ENCODE assay signal across 15 cellular contexts in genomic region chr7:1719913-1720312, GRCh38. TPM values are rescaled to one million over a fixed set of nuclear protein-coding genes. Genes with fewer than 3 reads are reported as not detected.
DNase-seq lines count a peak whose midpoint lies in the region; ATAC-seq and TF ChIP-seq lines count a peak whose summit lies in the region.
"Had no signal": no experiment of that assay in that cellular context is flagged by ENCODE, and none has a peak within 500 bp of the region (broad histone marks: within the 10 kb centered on the region; RNA-seq: fewer than 3 reads in every experiment).

No MANE protein-coding gene starts in this region.

- POLR2A ChIA-PET in HEK293T (lab: Yijun Ruan, JAX) = no interaction called here

- H3K4me1 ChIP-seq in left ventricle myocardium inferior = peaks cover 57% of the 10 kb centered on the region
- H3K4me1 ChIP-seq in psoas muscle = no peaks in the 10 kb centered on the region
- H3K4me1 ChIP-seq: SJSA1 had no signal

- H3K27me3 ChIP-seq in WERI-Rb-1 (ENCODE audit: insufficient read depth, low read depth, severe bottlenecking) (no peaks in the 10 kb centered on the region), left ventricle myocardium inferior (ENCODE audit: low read depth) (no peaks in the 10 kb centered on the region), psoas muscle (ENCODE audit: insufficient read depth in 3 of 3, low read length in 2 of 3) (no peaks in the 10 kb centered on the region)
- H3K27me3 ChIP-seq: BLaER1, SJSA1 had no signal

- in situ Hi-C loops in GM13976 (cut with MboI; ENCODE audit: low sequenced_read_pairs, unreplicated experiment) = no loop called here

- intact Hi-C loops in left ventricle myocardium inferior (cut with micrococcal nuclease) (no loop called here), psoas muscle (cut with DNase I) (no loop called here)

- peaks cover 54% of the 10 kb centered on the region for H3K36me3 ChIP-seq in WERI-Rb-1
- H3K36me3 ChIP-seq in left ventricle myocardium inferior = no peaks in the 10 kb centered on the region
- no peaks in the 10 kb centered on the region for H3K36me3 ChIP-seq in psoas muscle (ENCODE audit: insufficient read depth in 1 of 2, low read depth in 1 of 2)
- H3K36me3 ChIP-seq: SJSA1 had no signal

- CTCF ChIA-PET in HEK293T (lab: Yijun Ruan, JAX) = no interaction called here

- 20 to 28% (median 24%) methylated on average over 7 of the region's 7 CpGs for WGBS in psoas muscle, 3 donors

- ATAC-seq in psoas muscle = peak in 3 of 4 donors; percentile 11 to 24 (median 19)
- ATAC-seq in HG02642 (IDR thresholded peaks at IDR 0.05; ENCODE audit: poor library complexity, unreplicated experiment) = no peak

- DNase-seq in NCI-H1694 treated with DMSO at 0.1 percent for 48 hours (lab: John Stamatoyannopoulos, UW) = peak; percentile 76
- DNase-seq in WERI-Rb-1 = no peak
- DNase-seq in left ventricle myocardium inferior = no peak
- no peak for DNase-seq in psoas muscle
- DNase-seq in GM13976 (ENCODE audit: low spot score) = no peak
- no peak for DNase-seq in HEK293T (ENCODE audit: extremely low spot score)
- DNase-seq: ACHN; CD4-positive, alpha-beta T cell; Kasumi-1; NCI-H187; NK-92 treated with Interleukin-12 subunit alpha and Interleukin-12 subunit beta, amount 100 ng/mL, for 24 hours had no signal

- TF ChIP-seq CTCF in WERI-Rb-1 (IDR thresholded peaks at IDR 0.05; ENCODE audit: low read depth, low read length) = no peak
- TF ChIP-seq CTCF in left ventricle myocardium inferior (IDR thresholded peaks at IDR 0.05; ENCODE audit: borderline replicate concordance) = no peak
- no peak for TF ChIP-seq CTCF in psoas muscle (IDR thresholded peaks at IDR 0.05)
- no peak for TF ChIP-seq CTCF in GM13976 (IDR thresholded peaks at IDR 0.05; ENCODE audit: borderline replicate concordance, control extremely low read depth, extremely low read depth, insufficient read depth, missing control alignments)

- H3K9me3 ChIP-seq in WERI-Rb-1 (ENCODE audit: severe bottlenecking) (peaks cover 2% of the 10 kb centered on the region), left ventricle myocardium inferior (replicated peaks) (peaks cover 4% of the 10 kb centered on the region), psoas muscle (peaks cover under 1% of the 10 kb centered on the region)
- H3K9me3 ChIP-seq: BLaER1, SJSA1 had no signal

- H3K27ac ChIP-seq in WERI-Rb-1 (peak overlapping the region; percentile 62), left ventricle myocardium inferior (replicated peaks) (peak overlapping the region; percentile 59), psoas muscle (no peak overlapping the region)
- H3K27ac ChIP-seq: BLaER1, SJSA1 had no signal

- H3K4me3 ChIP-seq in WERI-Rb-1 (ENCODE audit: low read depth, low read length) (no peak overlapping the region), left ventricle myocardium inferior (no peak overlapping the region), psoas muscle (no peak overlapping the region)
- H3K4me3 ChIP-seq: BLaER1, SJSA1 had no signal

TF ChIP-seq in HEK293T, 16 proteins besides CTCF, POLR2A, EP300 and RAD21:
- TF ChIP-seq HDGF (IDR thresholded peaks at IDR 0.05; ENCODE audit: borderline replicate concordance) = no peak
- TF ChIP-seq FOXA1 (IDR thresholded peaks at IDR 0.05) = no peak
- no peak for TF ChIP-seq ARNT (IDR thresholded peaks at IDR 0.05)
- no peak for TF ChIP-seq SP1 (IDR thresholded peaks at IDR 0.05)
- TF ChIP-seq SUZ12 (IDR thresholded peaks at IDR 0.05) = no peak
- TF ChIP-seq L3MBTL2 (conservative IDR thresholded peaks at IDR 0.05) = no peak
- no peak for TF ChIP-seq ELF4 (IDR thresholded peaks at IDR 0.05)
- no peak for TF ChIP-seq CTBP1 (IDR thresholded peaks at IDR 0.05; ENCODE audit: borderline replicate concordance)
- no peak for TF ChIP-seq FOXK2 (IDR thresholded peaks at IDR 0.05)
- no peak for TF ChIP-seq NFRKB (IDR thresholded peaks at IDR 0.05)

RNA-seq across cellular contexts. Expression of gene ELFN1, which starts 49.8 kb away (rescaled TPM):
- total RNA-seq in left ventricle myocardium inferior = 10.5 TPM
- total RNA-seq in psoas muscle = under 1 TPM; 0.46 to 0.73 (median 0.66) TPM
- under 1 TPM; 0.11 to 0.87 (median 0.27) TPM for polyA plus RNA-seq in psoas muscle
- total RNA-seq: CD4-positive, alpha-beta T cell; MCF 10A; SJSA1 had no signal
